In genomic region chr2:74550231-74550630, GRCh38 we compare ENCODE assay signal across 14 cellular contexts. TPM values are rescaled to one million over a fixed set of nuclear protein-coding genes. Genes with fewer than 3 reads are reported as not detected.
DNase-seq lines count a peak whose midpoint lies in the region; ATAC-seq and TF ChIP-seq lines count a peak whose summit lies in the region.
"Had no signal": no experiment of that assay in that cellular context is flagged by ENCODE, and none has a peak within 500 bp of the region (broad histone marks: within the 10 kb centered on the region; RNA-seq: fewer than 3 reads in every experiment).

No MANE protein-coding gene starts in this region.

- no peak overlapping the region for H3K4me3 ChIP-seq in neural progenitor cell

- H2AFZ ChIP-seq in neural progenitor cell (replicated peaks) = no peak overlapping the region

- H3K4me3 Mint-ChIP-seq in activated CD8-positive, alpha-beta memory T cell treated with anti-CD3 and anti-CD28 coated beads, Interleukin-2, amount 10 ng/mL, durations not matched to agents 7 days and 5 days = peak overlapping the region; percentile 2
- H3K4me3 Mint-ChIP-seq in activated naive CD8-positive, alpha-beta T cell treated with anti-CD3 and anti-CD28 coated beads, Interleukin-2, amount 50 U/mL, for 24 hours = peak overlapping the region; percentile 69
- peak overlapping the region; percentile 36 for H3K4me3 Mint-ChIP-seq in neural progenitor cell

- H3K9me3 ChIP-seq in neural progenitor cell (ENCODE audit: low read depth) = no peaks in the 10 kb centered on the region
- H3K9me3 ChIP-seq: adrenal gland, vagina had no signal

- no peak overlapping the region for H3K27ac Mint-ChIP-seq in activated CD8-positive, alpha-beta memory T cell treated with anti-CD3 and anti-CD28 coated beads, Interleukin-2, amount 10 ng/mL, durations not matched to agents 7 days and 5 days
- no peak overlapping the region for H3K27ac Mint-ChIP-seq in activated naive CD8-positive, alpha-beta T cell treated with anti-CD3 and anti-CD28 coated beads, Interleukin-2, amount 50 U/mL, for 24 hours
- H3K27ac Mint-ChIP-seq in neural progenitor cell = peak overlapping the region; percentile 13

- H3K4me1 Mint-ChIP-seq in activated CD8-positive, alpha-beta memory T cell treated with anti-CD3 and anti-CD28 coated beads, Interleukin-2, amount 10 ng/mL, durations not matched to agents 7 days and 5 days = peaks cover 34% of the 10 kb centered on the region
- H3K4me1 Mint-ChIP-seq in activated naive CD8-positive, alpha-beta T cell treated with anti-CD3 and anti-CD28 coated beads, Interleukin-2, amount 50 U/mL, for 24 hours = peaks cover 18% of the 10 kb centered on the region
- peaks cover 23% of the 10 kb centered on the region for H3K4me1 Mint-ChIP-seq in neural progenitor cell

- peaks cover 2% of the 10 kb centered on the region for H3K36me3 Mint-ChIP-seq in activated CD8-positive, alpha-beta memory T cell treated with anti-CD3 and anti-CD28 coated beads, Interleukin-2, amount 10 ng/mL, durations not matched to agents 7 days and 5 days
- peaks cover 3% of the 10 kb centered on the region for H3K36me3 Mint-ChIP-seq in activated naive CD8-positive, alpha-beta T cell treated with anti-CD3 and anti-CD28 coated beads, Interleukin-2, amount 50 U/mL, for 24 hours (ENCODE audit: low read depth)
- H3K36me3 Mint-ChIP-seq in neural progenitor cell = peaks cover 26% of the 10 kb centered on the region
- H3K36me3 Mint-ChIP-seq: IgD-negative memory B cell had no signal

- CTCF ChIA-PET in activated CD8-positive, alpha-beta memory T cell treated with anti-CD3 and anti-CD28 coated beads, Interleukin-2, amount 10 ng/mL, durations not matched to agents 7 days and 5 days (lab: Charles Lee) = interaction anchor here (1.4 to 15.0 kb wide), 3 partner anchors 12 to 36 kb away, joined by 3 to 124 read pairs (median 20); no protein-coding TSS in a partner anchor

- H3K79me2 ChIP-seq in neural progenitor cell (ENCODE audit: low read depth) = peaks cover 15% of the 10 kb centered on the region

- H3K27me3 Mint-ChIP-seq in activated CD8-positive, alpha-beta memory T cell treated with anti-CD3 and anti-CD28 coated beads, Interleukin-2, amount 10 ng/mL, durations not matched to agents 7 days and 5 days = peaks cover 49% of the 10 kb centered on the region
- H3K27me3 Mint-ChIP-seq in activated naive CD8-positive, alpha-beta T cell treated with anti-CD3 and anti-CD28 coated beads, Interleukin-2, amount 50 U/mL, for 24 hours = peaks cover 41% of the 10 kb centered on the region
- H3K27me3 Mint-ChIP-seq in neural progenitor cell (ENCODE audit: insufficient read depth, low read depth) = peaks cover 21% of the 10 kb centered on the region

- H3K27ac ChIP-seq in neural progenitor cell = no peak overlapping the region
- H3K27ac ChIP-seq: adrenal gland, vagina had no signal

- peaks cover 52% of the 10 kb centered on the region for H3K27me3 ChIP-seq in neural progenitor cell
- H3K27me3 ChIP-seq: adrenal gland, vagina had no signal

- H4K20me1 ChIP-seq in neural progenitor cell (ENCODE audit: low read depth) = peaks cover 17% of the 10 kb centered on the region

- no peak for ATAC-seq in activated CD8-positive, alpha-beta memory T cell treated with anti-CD3 and anti-CD28 coated beads, Interleukin-2, amount 10 ng/mL, durations not matched to agents 7 days and 5 days
- ATAC-seq in activated naive CD8-positive, alpha-beta T cell treated with anti-CD3 and anti-CD28 coated beads, Interleukin-2, amount 50 U/mL, for 24 hours = no peak
- no peak for ATAC-seq in GM19023 (IDR thresholded peaks at IDR 0.05; ENCODE audit: unreplicated experiment)

- TF ChIP-seq CTCF in GM20000 (IDR thresholded peaks at IDR 0.05; ENCODE audit: extremely low read depth, missing control alignments) (no peak), neural progenitor cell (IDR thresholded peaks at IDR 0.05) (no peak)

- no peak for DNase-seq in activated CD8-positive, alpha-beta memory T cell treated with anti-CD3 and anti-CD28 coated beads, Interleukin-2, amount 10 ng/mL, durations not matched to agents 7 days and 5 days
- no peak for DNase-seq in activated CD8-positive, alpha-beta memory T cell treated with anti-CD3 and anti-CD28 coated beads, Interleukin-2, amount 50 U/mL, for 4 hours
- DNase-seq in GM20000 (ENCODE audit: low spot score) (peak; percentile 23), neural progenitor cell (ENCODE audit: low spot score) (no peak), Ammon's horn (ENCODE audit: low spot score) (no peak), NCI-H748 (lab: John Stamatoyannopoulos, UW; ENCODE audit: unreplicated experiment) (no peak)
- no peak for DNase-seq in activated naive CD8-positive, alpha-beta T cell treated with anti-CD3 and anti-CD28 coated beads, Interleukin-2, amount 50 U/mL, for 24 hours
- DNase-seq: activated CD4-positive, alpha-beta T cell treated with anti-CD3 and anti-CD28 coated beads, Interleukin-2, amount 50 U/mL, for 1 hour; adrenal gland; dermis blood vessel endothelial cell; mesenchymal stem cell had no signal

- H3K4me2 ChIP-seq in neural progenitor cell = no peak overlapping the region

- H3K36me3 ChIP-seq in neural progenitor cell = no peaks in the 10 kb centered on the region
- H3K36me3 ChIP-seq: adrenal gland, vagina had no signal

- H3F3A ChIP-seq in neural progenitor cell (ENCODE audit: low read depth) = peaks cover 40% of the 10 kb centered on the region

- peaks cover 12% of the 10 kb centered on the region for H3K4me1 ChIP-seq in neural progenitor cell

- H3K9me3 Mint-ChIP-seq in activated CD8-positive, alpha-beta memory T cell treated with anti-CD3 and anti-CD28 coated beads, Interleukin-2, amount 10 ng/mL, durations not matched to agents 7 days and 5 days (ENCODE audit: low read depth) = no peaks in the 10 kb centered on the region
- no peaks in the 10 kb centered on the region for H3K9me3 Mint-ChIP-seq in activated naive CD8-positive, alpha-beta T cell treated with anti-CD3 and anti-CD28 coated beads, Interleukin-2, amount 50 U/mL, for 24 hours
- no peaks in the 10 kb centered on the region for H3K9me3 Mint-ChIP-seq in neural progenitor cell
- H3K9me3 Mint-ChIP-seq: IgD-negative memory B cell had no signal

- no peak overlapping the region for H3K9ac ChIP-seq in neural progenitor cell

RNA-seq across cellular contexts. Expression of gene LOXL3, which starts 3.5 kb away (rescaled TPM):
- 1 to 10 TPM in 1 of 2 experiments, under 1 TPM in 1; 0.76 to 1.8 TPM for total RNA-seq in activated CD8-positive, alpha-beta memory T cell treated with anti-CD3 and anti-CD28 coated beads, Interleukin-2, amount 10 ng/mL, durations not matched to agents 7 days and 5 days
- 24.2 and 39.1 TPM in 2 replicates for total RNA-seq in neural progenitor cell (ENCODE audit: low replicate concordance)

RNA-seq across cellular contexts. Expression of gene DOK1, which starts 4.3 kb away (rescaled TPM):
- total RNA-seq in activated CD8-positive, alpha-beta memory T cell treated with anti-CD3 and anti-CD28 coated beads, Interleukin-2, amount 10 ng/mL, durations not matched to agents 7 days and 5 days = 10 to 100 TPM; 47.1 to 52.1 TPM
- total RNA-seq in neural progenitor cell (ENCODE audit: low replicate concordance) = 3.4 and 13.2 TPM in 2 replicates

RNA-seq across cellular contexts. Expression of gene HTRA2, which starts 20.5 kb away (rescaled TPM):
- total RNA-seq in activated CD8-positive, alpha-beta memory T cell treated with anti-CD3 and anti-CD28 coated beads, Interleukin-2, amount 10 ng/mL, durations not matched to agents 7 days and 5 days = 10 to 100 TPM; 52.2 to 87.2 TPM
- total RNA-seq in neural progenitor cell (ENCODE audit: low replicate concordance) = 18.5 and 28.4 TPM in 2 replicates

RNA-seq across cellular contexts. Expression of gene AUP1, which starts 20.7 kb away (rescaled TPM):
- total RNA-seq in activated CD8-positive, alpha-beta memory T cell treated with anti-CD3 and anti-CD28 coated beads, Interleukin-2, amount 10 ng/mL, durations not matched to agents 7 days and 5 days = 100 to 1,000 TPM; 140 to 158 TPM
- 47.9 and 73.7 TPM in 2 replicates for total RNA-seq in neural progenitor cell (ENCODE audit: low replicate concordance)

RNA-seq across cellular contexts. Expression of gene DQX1, which starts 24.2 kb away (rescaled TPM):
- under 1 TPM; 0.38 to 0.94 TPM for total RNA-seq in activated CD8-positive, alpha-beta memory T cell treated with anti-CD3 and anti-CD28 coated beads, Interleukin-2, amount 10 ng/mL, durations not matched to agents 7 days and 5 days
- 0.11 and 0.71 TPM in 2 replicates for total RNA-seq in neural progenitor cell (ENCODE audit: low replicate concordance)
- total RNA-seq: dermis blood vessel endothelial cell had no signal

Comparison
In these comparisons a context has a peak if more than half of its experiments do, and no peak if none do; other contexts are left out.
1. H3K4me3 Mint-ChIP-seq: peak in every context shown above with its lines; median percentile 69 in activated naive CD8-positive, alpha-beta T cell treated with anti-CD3 and anti-CD28 coated beads, Interleukin-2, amount 50 U/mL, for 24 hours; 36 in neural progenitor cell; 2 in activated CD8-positive, alpha-beta memory T cell treated with anti-CD3 and anti-CD28 coated beads, Interleukin-2, amount 10 ng/mL, durations not matched to agents 7 days and 5 days.